Comparison of ENCODE assay signal across 16 cellular contexts in the genomic region with DNA sequence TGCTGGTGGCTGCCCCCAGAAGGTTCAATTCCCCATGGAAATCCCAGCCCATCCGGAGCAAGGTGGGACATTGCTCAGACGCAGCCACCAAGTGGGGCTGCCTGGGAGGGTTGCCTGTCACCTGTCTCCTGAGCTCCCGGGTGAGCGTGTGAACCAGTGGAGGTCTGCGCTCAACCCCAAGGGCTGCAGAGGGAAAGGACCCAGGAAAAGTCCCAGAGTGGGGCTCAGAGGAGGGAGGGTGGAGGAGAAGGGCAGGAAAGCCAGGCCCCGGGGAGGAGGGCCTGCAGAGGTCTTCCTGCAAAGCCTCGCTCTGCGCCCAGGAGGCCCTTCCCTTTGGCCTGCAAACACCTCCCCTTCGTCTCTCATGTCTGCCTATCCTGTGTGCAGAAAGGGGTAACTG.
"Had no signal": no experiment of that assay in that cellular context is flagged by ENCODE, and none has a peak within 500 bp of the region (broad histone marks: within the 10 kb centered on the region; RNA-seq: fewer than 3 reads in every experiment).

No MANE protein-coding gene starts in this region.

- H3K27me3 Mint-ChIP-seq: naive thymus-derived CD4-positive, alpha-beta T cell; progenitor cell of endocrine pancreas; stimulated activated naive CD8-positive, alpha-beta T cell treated with anti-CD3 and anti-CD28 coated beads, Interleukin-15, Interleukin-2, amounts not matched to agents 100 ng/mL and 50 ng/mL, for 24 hours had no signal

- H3K27ac Mint-ChIP-seq: stimulated activated naive CD8-positive, alpha-beta T cell treated with anti-CD3 and anti-CD28 coated beads, Interleukin-15, Interleukin-2, amounts not matched to agents 100 ng/mL and 50 ng/mL, for 24 hours had no signal

- H3K9me3 ChIP-seq: heart left ventricle, ovary, tibial artery had no signal

- H3K4me3 Mint-ChIP-seq: naive thymus-derived CD4-positive, alpha-beta T cell; nephron progenitor cell; stimulated activated naive CD8-positive, alpha-beta T cell treated with anti-CD3 and anti-CD28 coated beads, Interleukin-15, Interleukin-2, amounts not matched to agents 100 ng/mL and 50 ng/mL, for 24 hours had no signal

- H3K27ac ChIP-seq: dorsolateral prefrontal cortex, heart left ventricle, ovary, tibial artery had no signal

- H3K27me3 ChIP-seq: dorsolateral prefrontal cortex, heart left ventricle, ovary, tibial artery had no signal

- H3K4me1 ChIP-seq: tibial artery had no signal

- H3K9me3 Mint-ChIP-seq: stimulated activated naive CD8-positive, alpha-beta T cell treated with anti-CD3 and anti-CD28 coated beads, Interleukin-15, Interleukin-2, amounts not matched to agents 100 ng/mL and 50 ng/mL, for 24 hours had no signal

- ATAC-seq: heart left ventricle; naive thymus-derived CD4-positive, alpha-beta T cell; right cardiac atrium had no signal

- H3K36me3 Mint-ChIP-seq: naive thymus-derived CD4-positive, alpha-beta T cell had no signal

- DNase-seq: cortex of kidney; dorsolateral prefrontal cortex; effector CD8-positive, alpha-beta T cell; heart left ventricle; hippocampal formation; kidney glomerular epithelial cell; naive thymus-derived CD4-positive, alpha-beta T cell; nephron progenitor cell; nucleus accumbens; ovary; right cardiac atrium; small intestine; stimulated activated CD4-positive, alpha-beta T cell treated with anti-CD3 and anti-CD28 coated beads, Interleukin-12 subunit alpha, Interleukin-12 subunit beta, amount 100 ng/mL, for 4 hours; tibial artery had no signal
